ENCODE assay signal across 1 cellular context in genomic region chr3:164851905-164852304, GRCh38.
TF ChIP-seq lines count a peak whose summit lies in the region.

No MANE protein-coding gene starts in this region.

TF ChIP-seq in SK-N-SH treated with all-trans-retinoic acid at 6 μM for 48 hours, 23 proteins besides CTCF, POLR2A, EP300 and RAD21 (continued from another document):
- no peak; the same call in 1 of the 2 replicates for TF ChIP-seq CSRNP3 (CRISPR knock-in tag; IDR thresholded peaks at IDR 0.05)
- TF ChIP-seq ZNF8 (CRISPR knock-in tag; IDR thresholded peaks at IDR 0.05): peak; percentile 51; the same call in 1 of the 2 replicates
